8 cellular contexts compared by ENCODE assay signal in genomic region chr16:50547340-50547865, GRCh38. TPM values are rescaled to one million over a fixed set of nuclear protein-coding genes. Genes with fewer than 3 reads are reported as not detected.
DNase-seq lines count a peak whose midpoint lies in the region; ATAC-seq lines count a peak whose summit lies in the region.

No MANE protein-coding gene starts in this region.

- peaks cover 27% of the 10 kb centered on the region for H3K27me3 ChIP-seq in mononuclear cell (ENCODE audit: insufficient read depth, low read length)

- peak overlapping the region; percentile 49 for H3K4me3 ChIP-seq in mononuclear cell (ENCODE audit: low read length)

- peaks cover 5% of the 10 kb centered on the region for H3K4me1 ChIP-seq in mononuclear cell (ENCODE audit: insufficient read depth, low read length)

- in situ Hi-C loops in ACHN (cut with HindIII; ENCODE audit: low pct_ligation_motif_present, low pct_unique_long_range_greater_than_20kb, low sequenced_read_pairs): no loop called here

- H3K27me3 Mint-ChIP-seq in activated CD4-positive, alpha-beta T cell treated with anti-CD3 and anti-CD28 coated beads, Interleukin-2, amount 10 ng/mL, durations not matched to agents 7 days and 5 days: peaks cover 67% of the 10 kb centered on the region

- peak overlapping the region; percentile 80 for H3K4me3 Mint-ChIP-seq in activated CD4-positive, alpha-beta T cell treated with anti-CD3 and anti-CD28 coated beads, Interleukin-2, amount 10 ng/mL, durations not matched to agents 7 days and 5 days

- H3K9me3 Mint-ChIP-seq in activated CD4-positive, alpha-beta T cell treated with anti-CD3 and anti-CD28 coated beads, Interleukin-2, amount 10 ng/mL, durations not matched to agents 7 days and 5 days: peaks cover 20% of the 10 kb centered on the region

- DNase-seq in ACHN (peak; percentile 30), NCI-H1105 treated with DMSO at 0.1 percent for 48 hours (lab: John Stamatoyannopoulos, UW) (peak; percentile 62), dermis blood vessel endothelial cell (peak; percentile 15)
- DNase-seq in activated CD4-positive, alpha-beta T cell treated with anti-CD3 and anti-CD28 coated beads, Interleukin-2, amount 10 ng/mL, durations not matched to agents 7 days and 5 days: peak; percentile 86
- DNase-seq in stimulated activated CD8-positive, alpha-beta memory T cell treated with anti-CD3 and anti-CD28 coated beads, Interleukin-4, amount 100 ng/mL, for 48 hours: peak; percentile 73

- H3K4me1 Mint-ChIP-seq in activated CD4-positive, alpha-beta T cell treated with anti-CD3 and anti-CD28 coated beads, Interleukin-2, amount 10 ng/mL, durations not matched to agents 7 days and 5 days: peaks cover 15% of the 10 kb centered on the region

- H3K27ac Mint-ChIP-seq in activated CD4-positive, alpha-beta T cell treated with anti-CD3 and anti-CD28 coated beads, Interleukin-2, amount 10 ng/mL, durations not matched to agents 7 days and 5 days: peak overlapping the region; percentile 73

- POLR2A ChIA-PET in activated CD4-positive, alpha-beta T cell treated with anti-CD3 and anti-CD28 coated beads, Interleukin-2, amount 10 ng/mL, durations not matched to agents 7 days and 5 days (lab: Charles Lee): no interaction called here

- H3K36me3 Mint-ChIP-seq in activated CD4-positive, alpha-beta T cell treated with anti-CD3 and anti-CD28 coated beads, Interleukin-2, amount 10 ng/mL, durations not matched to agents 7 days and 5 days (ENCODE audit: low read depth): peaks cover 6% of the 10 kb centered on the region

- CTCF ChIA-PET in activated CD4-positive, alpha-beta T cell treated with anti-CD3 and anti-CD28 coated beads, Interleukin-2, amount 10 ng/mL, durations not matched to agents 7 days and 5 days (lab: Charles Lee): interaction anchor here (0.6 to 1.1 kb wide), 3 partner anchors 98 to 259 kb away, joined by 3 to 5 read pairs (median 4); no protein-coding TSS in a partner anchor

- no peaks in the 10 kb centered on the region for H3K9me3 ChIP-seq in mononuclear cell (ENCODE audit: low read depth, low read length)

- ATAC-seq in GM19351 (IDR thresholded peaks at IDR 0.05; ENCODE audit: unreplicated experiment): peak; percentile 36
- no peak for ATAC-seq in HG02610 (IDR thresholded peaks at IDR 0.05; ENCODE audit: unreplicated experiment)

RNA-seq across cellular contexts. Expression of gene NKD1, which starts 0.8 kb away (rescaled TPM):
- total RNA-seq in activated CD4-positive, alpha-beta T cell treated with anti-CD3 and anti-CD28 coated beads, Interleukin-2, amount 10 ng/mL, durations not matched to agents 7 days and 5 days: 1 to 10 TPM in 1 of 2 experiments, under 1 TPM in 1; 0.81 to 1.3 TPM
- 0.14 TPM in 1 of 2 replicates, not detected in the other for total RNA-seq in dermis blood vessel endothelial cell
- 1.2 TPM for total RNA-seq in mononuclear cell

Comparison
In these comparisons a context has a peak if more than half of its experiments do, and no peak if none do; other contexts are left out.
1. DNase-seq: peak in every context shown above with its lines; median percentile 86 in activated CD4-positive, alpha-beta T cell treated with anti-CD3 and anti-CD28 coated beads, Interleukin-2, amount 10 ng/mL, durations not matched to agents 7 days and 5 days; 73 in stimulated activated CD8-positive, alpha-beta memory T cell treated with anti-CD3 and anti-CD28 coated beads, Interleukin-4, amount 100 ng/mL, for 48 hours; 62 in NCI-H1105 treated with DMSO at 0.1 percent for 48 hours; 30 in ACHN; 15 in dermis blood vessel endothelial cell.